ENCODE assay signal across 1 cellular context in the genomic region with DNA sequence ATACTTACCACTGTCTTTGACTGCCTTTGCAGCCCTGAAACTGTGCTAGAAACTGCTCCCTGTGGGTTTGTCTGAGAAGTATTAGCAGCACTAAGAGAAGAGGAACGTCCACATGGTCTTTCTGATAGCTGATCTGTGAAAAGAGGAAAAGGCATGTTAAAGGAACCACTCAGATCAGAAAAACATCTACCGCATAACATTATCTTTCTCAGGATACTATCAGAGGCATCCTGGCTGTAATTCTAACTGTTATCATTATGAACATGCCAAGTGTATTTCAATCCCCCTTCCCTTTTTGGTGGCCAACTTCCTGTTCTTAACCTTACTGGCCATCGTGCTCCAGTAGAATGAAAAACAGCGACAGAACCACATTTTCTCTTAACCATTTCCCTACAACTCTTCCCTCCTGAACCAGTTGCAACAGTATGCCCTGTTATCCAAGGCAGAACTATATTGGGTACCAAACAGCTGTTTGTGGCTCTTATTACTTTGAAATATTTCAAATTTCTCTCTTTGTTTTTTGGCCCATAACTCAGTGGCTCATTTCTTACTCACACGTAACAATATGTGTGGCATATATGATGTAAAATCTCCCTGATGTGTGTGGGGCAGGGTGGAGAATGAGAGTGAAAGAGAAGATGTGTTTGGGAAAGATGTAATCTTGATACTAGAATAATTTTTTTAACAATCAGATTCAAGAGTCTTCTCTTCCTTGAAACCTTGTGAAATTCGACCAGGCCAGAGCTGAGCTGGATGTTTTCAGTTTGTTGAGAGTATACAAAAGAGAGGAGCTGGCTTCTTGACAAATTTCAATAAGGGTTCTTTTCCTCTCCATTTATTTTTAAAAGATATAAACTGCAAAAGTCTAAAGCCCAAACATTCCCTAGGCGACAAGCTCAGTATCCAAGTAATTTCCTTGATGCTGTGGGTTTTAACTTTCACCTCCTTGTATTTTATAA.
TF ChIP-seq lines count a peak whose summit lies in the region.

No MANE protein-coding gene starts in this region.

TF ChIP-seq in K562, 482 proteins besides CTCF, POLR2A, EP300 and RAD21 (continued from another document and continues in another):
- TF ChIP-seq, protein P1, sequence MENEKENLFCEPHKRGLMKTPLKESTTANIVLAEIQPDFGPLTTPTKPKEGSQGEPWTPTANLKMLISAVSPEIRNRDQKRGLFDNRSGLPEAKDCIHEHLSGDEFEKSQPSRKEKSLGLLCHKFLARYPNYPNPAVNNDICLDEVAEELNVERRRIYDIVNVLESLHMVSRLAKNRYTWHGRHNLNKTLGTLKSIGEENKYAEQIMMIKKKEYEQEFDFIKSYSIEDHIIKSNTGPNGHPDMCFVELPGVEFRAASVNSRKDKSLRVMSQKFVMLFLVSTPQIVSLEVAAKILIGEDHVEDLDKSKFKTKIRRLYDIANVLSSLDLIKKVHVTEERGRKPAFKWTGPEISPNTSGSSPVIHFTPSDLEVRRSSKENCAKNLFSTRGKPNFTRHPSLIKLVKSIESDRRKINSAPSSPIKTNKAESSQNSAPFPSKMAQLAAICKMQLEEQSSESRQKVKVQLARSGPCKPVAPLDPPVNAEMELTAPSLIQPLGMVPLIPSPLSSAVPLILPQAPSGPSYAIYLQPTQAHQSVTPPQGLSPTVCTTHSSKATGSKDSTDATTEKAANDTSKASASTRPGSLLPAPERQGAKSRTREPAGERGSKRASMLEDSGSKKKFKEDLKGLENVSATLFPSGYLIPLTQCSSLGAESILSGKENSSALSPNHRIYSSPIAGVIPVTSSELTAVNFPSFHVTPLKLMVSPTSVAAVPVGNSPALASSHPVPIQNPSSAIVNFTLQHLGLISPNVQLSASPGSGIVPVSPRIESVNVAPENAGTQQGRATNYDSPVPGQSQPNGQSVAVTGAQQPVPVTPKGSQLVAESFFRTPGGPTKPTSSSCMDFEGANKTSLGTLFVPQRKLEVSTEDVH (IDR thresholded peaks at IDR 0.05; ENCODE audit: low read depth, partially characterized antibody): no peak
- TF ChIP-seq ZNF143 (CRISPR knock-in tag; IDR thresholded peaks at IDR 0.05): no peak
- TF ChIP-seq, protein P2, sequence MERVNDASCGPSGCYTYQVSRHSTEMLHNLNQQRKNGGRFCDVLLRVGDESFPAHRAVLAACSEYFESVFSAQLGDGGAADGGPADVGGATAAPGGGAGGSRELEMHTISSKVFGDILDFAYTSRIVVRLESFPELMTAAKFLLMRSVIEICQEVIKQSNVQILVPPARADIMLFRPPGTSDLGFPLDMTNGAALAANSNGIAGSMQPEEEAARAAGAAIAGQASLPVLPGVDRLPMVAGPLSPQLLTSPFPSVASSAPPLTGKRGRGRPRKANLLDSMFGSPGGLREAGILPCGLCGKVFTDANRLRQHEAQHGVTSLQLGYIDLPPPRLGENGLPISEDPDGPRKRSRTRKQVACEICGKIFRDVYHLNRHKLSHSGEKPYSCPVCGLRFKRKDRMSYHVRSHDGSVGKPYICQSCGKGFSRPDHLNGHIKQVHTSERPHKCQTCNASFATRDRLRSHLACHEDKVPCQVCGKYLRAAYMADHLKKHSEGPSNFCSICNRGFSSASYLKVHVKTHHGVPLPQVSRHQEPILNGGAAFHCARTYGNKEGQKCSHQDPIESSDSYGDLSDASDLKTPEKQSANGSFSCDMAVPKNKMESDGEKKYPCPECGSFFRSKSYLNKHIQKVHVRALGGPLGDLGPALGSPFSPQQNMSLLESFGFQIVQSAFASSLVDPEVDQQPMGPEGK (CRISPR knock-in tag; IDR thresholded peaks at IDR 0.05; ENCODE audit: borderline replicate concordance): no peak
- TF ChIP-seq, protein P3, sequence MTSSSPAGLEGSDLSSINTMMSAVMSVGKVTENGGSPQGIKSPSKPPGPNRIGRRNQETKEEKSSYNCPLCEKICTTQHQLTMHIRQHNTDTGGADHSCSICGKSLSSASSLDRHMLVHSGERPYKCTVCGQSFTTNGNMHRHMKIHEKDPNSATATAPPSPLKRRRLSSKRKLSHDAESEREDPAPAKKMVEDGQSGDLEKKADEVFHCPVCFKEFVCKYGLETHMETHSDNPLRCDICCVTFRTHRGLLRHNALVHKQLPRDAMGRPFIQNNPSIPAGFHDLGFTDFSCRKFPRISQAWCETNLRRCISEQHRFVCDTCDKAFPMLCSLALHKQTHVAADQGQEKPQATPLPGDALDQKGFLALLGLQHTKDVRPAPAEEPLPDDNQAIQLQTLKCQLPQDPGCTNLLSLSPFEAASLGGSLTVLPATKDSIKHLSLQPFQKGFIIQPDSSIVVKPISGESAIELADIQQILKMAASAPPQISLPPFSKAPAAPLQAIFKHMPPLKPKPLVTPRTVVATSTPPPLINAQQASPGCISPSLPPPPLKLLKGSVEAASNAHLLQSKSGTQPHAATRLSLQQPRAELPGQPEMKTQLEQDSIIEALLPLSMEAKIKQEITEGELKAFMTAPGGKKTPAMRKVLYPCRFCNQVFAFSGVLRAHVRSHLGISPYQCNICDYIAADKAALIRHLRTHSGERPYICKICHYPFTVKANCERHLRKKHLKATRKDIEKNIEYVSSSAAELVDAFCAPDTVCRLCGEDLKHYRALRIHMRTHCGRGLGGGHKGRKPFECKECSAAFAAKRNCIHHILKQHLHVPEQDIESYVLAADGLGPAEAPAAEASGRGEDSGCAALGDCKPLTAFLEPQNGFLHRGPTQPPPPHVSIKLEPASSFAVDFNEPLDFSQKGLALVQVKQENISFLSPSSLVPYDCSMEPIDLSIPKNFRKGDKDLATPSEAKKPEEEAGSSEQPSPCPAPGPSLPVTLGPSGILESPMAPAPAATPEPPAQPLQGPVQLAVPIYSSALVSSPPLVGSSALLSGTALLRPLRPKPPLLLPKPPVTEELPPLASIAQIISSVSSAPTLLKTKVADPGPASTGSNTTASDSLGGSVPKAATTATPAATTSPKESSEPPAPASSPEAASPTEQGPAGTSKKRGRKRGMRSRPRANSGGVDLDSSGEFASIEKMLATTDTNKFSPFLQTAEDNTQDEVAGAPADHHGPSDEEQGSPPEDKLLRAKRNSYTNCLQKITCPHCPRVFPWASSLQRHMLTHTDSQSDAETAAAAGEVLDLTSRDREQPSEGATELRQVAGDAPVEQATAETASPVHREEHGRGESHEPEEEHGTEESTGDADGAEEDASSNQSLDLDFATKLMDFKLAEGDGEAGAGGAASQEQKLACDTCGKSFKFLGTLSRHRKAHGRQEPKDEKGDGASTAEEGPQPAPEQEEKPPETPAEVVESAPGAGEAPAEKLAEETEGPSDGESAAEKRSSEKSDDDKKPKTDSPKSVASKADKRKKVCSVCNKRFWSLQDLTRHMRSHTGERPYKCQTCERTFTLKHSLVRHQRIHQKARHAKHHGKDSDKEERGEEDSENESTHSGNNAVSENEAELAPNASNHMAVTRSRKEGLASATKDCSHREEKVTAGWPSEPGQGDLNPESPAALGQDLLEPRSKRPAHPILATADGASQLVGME (CRISPR knock-in tag; IDR thresholded peaks at IDR 0.05): no peak
- TF ChIP-seq, protein P4, sequence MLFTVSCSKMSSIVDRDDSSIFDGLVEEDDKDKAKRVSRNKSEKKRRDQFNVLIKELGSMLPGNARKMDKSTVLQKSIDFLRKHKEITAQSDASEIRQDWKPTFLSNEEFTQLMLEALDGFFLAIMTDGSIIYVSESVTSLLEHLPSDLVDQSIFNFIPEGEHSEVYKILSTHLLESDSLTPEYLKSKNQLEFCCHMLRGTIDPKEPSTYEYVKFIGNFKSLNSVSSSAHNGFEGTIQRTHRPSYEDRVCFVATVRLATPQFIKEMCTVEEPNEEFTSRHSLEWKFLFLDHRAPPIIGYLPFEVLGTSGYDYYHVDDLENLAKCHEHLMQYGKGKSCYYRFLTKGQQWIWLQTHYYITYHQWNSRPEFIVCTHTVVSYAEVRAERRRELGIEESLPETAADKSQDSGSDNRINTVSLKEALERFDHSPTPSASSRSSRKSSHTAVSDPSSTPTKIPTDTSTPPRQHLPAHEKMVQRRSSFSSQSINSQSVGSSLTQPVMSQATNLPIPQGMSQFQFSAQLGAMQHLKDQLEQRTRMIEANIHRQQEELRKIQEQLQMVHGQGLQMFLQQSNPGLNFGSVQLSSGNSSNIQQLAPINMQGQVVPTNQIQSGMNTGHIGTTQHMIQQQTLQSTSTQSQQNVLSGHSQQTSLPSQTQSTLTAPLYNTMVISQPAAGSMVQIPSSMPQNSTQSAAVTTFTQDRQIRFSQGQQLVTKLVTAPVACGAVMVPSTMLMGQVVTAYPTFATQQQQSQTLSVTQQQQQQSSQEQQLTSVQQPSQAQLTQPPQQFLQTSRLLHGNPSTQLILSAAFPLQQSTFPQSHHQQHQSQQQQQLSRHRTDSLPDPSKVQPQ (CRISPR knock-in tag; IDR thresholded peaks at IDR 0.05; ENCODE audit: borderline replicate concordance): no peak
- TF ChIP-seq HNRNPLL (IDR thresholded peaks at IDR 0.05; ENCODE audit: low read depth, low read length, poor library complexity, severe bottlenecking): no peak
- TF ChIP-seq RB1 (IDR thresholded peaks at IDR 0.05; ENCODE audit: low read depth): no peak
- TF ChIP-seq, protein P5, sequence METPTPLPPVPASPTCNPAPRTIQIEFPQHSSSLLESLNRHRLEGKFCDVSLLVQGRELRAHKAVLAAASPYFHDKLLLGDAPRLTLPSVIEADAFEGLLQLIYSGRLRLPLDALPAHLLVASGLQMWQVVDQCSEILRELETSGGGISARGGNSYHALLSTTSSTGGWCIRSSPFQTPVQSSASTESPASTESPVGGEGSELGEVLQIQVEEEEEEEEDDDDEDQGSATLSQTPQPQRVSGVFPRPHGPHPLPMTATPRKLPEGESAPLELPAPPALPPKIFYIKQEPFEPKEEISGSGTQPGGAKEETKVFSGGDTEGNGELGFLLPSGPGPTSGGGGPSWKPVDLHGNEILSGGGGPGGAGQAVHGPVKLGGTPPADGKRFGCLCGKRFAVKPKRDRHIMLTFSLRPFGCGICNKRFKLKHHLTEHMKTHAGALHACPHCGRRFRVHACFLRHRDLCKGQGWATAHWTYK (CRISPR knock-in tag; IDR thresholded peaks at IDR 0.05): 0 out of 2 replicates have a peak, but pooled peaks have one; percentile 59
- TF ChIP-seq SMAD4 (CRISPR knock-in tag; conservative IDR thresholded peaks at IDR 0.05): 0 out of 2 replicates have a peak, but pooled peaks have one; percentile 47
- TF ChIP-seq MTA1 (IDR thresholded peaks at IDR 0.05; ENCODE audit: borderline replicate concordance): peak; percentile 46; the same call in 1 of the 2 replicates
- TF ChIP-seq MTF1 (CRISPR knock-in tag; IDR thresholded peaks at IDR 0.05; ENCODE audit: borderline replicate concordance): no peak
- no peak for TF ChIP-seq FIP1L1 (IDR thresholded peaks at IDR 0.05; ENCODE audit: low read depth, low read length, poor library complexity, severe bottlenecking)
- TF ChIP-seq KLF1 (tag; IDR thresholded peaks at IDR 0.05): no peak
- no peak for TF ChIP-seq CREM (IDR thresholded peaks at IDR 0.05; ENCODE audit: low read depth)
- TF ChIP-seq, protein P6, sequence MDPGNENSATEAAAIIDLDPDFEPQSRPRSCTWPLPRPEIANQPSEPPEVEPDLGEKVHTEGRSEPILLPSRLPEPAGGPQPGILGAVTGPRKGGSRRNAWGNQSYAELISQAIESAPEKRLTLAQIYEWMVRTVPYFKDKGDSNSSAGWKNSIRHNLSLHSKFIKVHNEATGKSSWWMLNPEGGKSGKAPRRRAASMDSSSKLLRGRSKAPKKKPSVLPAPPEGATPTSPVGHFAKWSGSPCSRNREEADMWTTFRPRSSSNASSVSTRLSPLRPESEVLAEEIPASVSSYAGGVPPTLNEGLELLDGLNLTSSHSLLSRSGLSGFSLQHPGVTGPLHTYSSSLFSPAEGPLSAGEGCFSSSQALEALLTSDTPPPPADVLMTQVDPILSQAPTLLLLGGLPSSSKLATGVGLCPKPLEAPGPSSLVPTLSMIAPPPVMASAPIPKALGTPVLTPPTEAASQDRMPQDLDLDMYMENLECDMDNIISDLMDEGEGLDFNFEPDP (CRISPR knock-in tag; IDR thresholded peaks at IDR 0.05): no peak
- TF ChIP-seq, protein P7, sequence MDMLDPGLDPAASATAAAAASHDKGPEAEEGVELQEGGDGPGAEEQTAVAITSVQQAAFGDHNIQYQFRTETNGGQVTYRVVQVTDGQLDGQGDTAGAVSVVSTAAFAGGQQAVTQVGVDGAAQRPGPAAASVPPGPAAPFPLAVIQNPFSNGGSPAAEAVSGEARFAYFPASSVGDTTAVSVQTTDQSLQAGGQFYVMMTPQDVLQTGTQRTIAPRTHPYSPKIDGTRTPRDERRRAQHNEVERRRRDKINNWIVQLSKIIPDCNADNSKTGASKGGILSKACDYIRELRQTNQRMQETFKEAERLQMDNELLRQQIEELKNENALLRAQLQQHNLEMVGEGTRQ (CRISPR knock-in tag; IDR thresholded peaks at IDR 0.05): no peak
- TF ChIP-seq ZSCAN29 (IDR thresholded peaks at IDR 0.05): 0 out of 2 replicates have a peak, but pooled peaks have one; percentile 2
- no peak for TF ChIP-seq HDAC8 (tag; IDR thresholded peaks at IDR 0.05)
- TF ChIP-seq, protein P8, sequence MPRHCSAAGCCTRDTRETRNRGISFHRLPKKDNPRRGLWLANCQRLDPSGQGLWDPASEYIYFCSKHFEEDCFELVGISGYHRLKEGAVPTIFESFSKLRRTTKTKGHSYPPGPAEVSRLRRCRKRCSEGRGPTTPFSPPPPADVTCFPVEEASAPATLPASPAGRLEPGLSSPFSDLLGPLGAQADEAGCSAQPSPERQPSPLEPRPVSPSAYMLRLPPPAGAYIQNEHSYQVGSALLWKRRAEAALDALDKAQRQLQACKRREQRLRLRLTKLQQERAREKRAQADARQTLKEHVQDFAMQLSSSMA (CRISPR knock-in tag; IDR thresholded peaks at IDR 0.05): no peak
- peak; percentile 65; the same call in 1 of the 2 replicates for TF ChIP-seq CTBP1 (IDR thresholded peaks at IDR 0.05; ENCODE audit: borderline replicate concordance)
- no peak for TF ChIP-seq ZNF324 (CRISPR knock-in tag; IDR thresholded peaks at IDR 0.05)
- TF ChIP-seq ZNF444 (CRISPR knock-in tag; IDR thresholded peaks at IDR 0.05): no peak
- TF ChIP-seq, protein P9, sequence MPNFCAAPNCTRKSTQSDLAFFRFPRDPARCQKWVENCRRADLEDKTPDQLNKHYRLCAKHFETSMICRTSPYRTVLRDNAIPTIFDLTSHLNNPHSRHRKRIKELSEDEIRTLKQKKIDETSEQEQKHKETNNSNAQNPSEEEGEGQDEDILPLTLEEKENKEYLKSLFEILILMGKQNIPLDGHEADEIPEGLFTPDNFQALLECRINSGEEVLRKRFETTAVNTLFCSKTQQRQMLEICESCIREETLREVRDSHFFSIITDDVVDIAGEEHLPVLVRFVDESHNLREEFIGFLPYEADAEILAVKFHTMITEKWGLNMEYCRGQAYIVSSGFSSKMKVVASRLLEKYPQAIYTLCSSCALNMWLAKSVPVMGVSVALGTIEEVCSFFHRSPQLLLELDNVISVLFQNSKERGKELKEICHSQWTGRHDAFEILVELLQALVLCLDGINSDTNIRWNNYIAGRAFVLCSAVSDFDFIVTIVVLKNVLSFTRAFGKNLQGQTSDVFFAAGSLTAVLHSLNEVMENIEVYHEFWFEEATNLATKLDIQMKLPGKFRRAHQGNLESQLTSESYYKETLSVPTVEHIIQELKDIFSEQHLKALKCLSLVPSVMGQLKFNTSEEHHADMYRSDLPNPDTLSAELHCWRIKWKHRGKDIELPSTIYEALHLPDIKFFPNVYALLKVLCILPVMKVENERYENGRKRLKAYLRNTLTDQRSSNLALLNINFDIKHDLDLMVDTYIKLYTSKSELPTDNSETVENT (CRISPR knock-in tag; IDR thresholded peaks at IDR 0.05): no peak
- no peak for TF ChIP-seq ZFP36 (IDR thresholded peaks at IDR 0.05; ENCODE audit: low read depth, low read length, partially characterized antibody)
- no peak for TF ChIP-seq ZNF79 (CRISPR knock-in tag; IDR thresholded peaks at IDR 0.05; ENCODE audit: low read depth)
- TF ChIP-seq ZNF77 (CRISPR knock-in tag; IDR thresholded peaks at IDR 0.05): no peak
- TF ChIP-seq PML (IDR thresholded peaks at IDR 0.05; ENCODE audit: low read length): peak; percentile 59; the same call in 1 of the 2 replicates
- peak; percentile 63 for TF ChIP-seq MEIS2 (IDR thresholded peaks at IDR 0.05; ENCODE audit: partially characterized antibody)
